Comparison of ENCODE assay signal across 8 cellular contexts in the genomic region with DNA sequence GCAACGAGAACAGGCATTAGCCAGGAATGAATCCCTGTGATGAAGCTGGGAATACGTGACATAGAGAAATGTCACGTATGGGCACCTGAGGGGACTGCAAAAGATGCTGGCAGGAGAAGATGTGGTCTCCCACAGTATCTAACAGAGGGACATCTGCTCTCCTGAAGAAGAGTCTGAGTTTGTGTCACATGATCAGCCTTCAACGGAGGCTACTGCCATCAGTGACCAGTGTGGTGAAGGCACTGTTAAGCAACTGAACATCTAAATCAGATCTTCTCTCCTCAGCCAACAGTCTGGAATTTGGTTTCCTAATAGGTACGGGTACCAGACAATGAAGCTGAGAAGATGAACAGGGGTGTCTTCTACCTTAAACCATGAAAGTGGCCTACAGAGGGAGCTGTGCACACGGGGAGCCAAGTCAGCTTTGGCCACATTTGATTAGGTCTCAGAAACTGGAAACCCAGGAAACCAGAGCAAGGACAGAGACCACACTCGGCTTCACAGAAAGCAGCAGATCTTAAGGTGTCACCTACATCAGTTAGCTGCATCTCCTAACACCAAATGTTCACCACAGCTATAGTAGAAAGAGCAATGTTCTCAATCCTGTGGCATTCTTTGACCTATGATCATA. TPM values are rescaled to one million over a fixed set of nuclear protein-coding genes. Genes with fewer than 3 reads are reported as not detected.
DNase-seq lines count a peak whose midpoint lies in the region; ATAC-seq and TF ChIP-seq lines count a peak whose summit lies in the region.

No MANE protein-coding gene starts in this region.

- peaks cover 83% of the 10 kb centered on the region for H3K36me3 Mint-ChIP-seq in activated B cell treated with CpG ODN at 0.5 μM for 24 hours (ENCODE audit: low read depth)
- peaks cover 20% of the 10 kb centered on the region for H3K36me3 Mint-ChIP-seq in natural killer cell

- DNase-seq in activated B cell treated with CpG ODN at 0.5 μM for 24 hours, result no peak
- no peak for DNase-seq in coronary artery (ENCODE audit: low spot score)
- DNase-seq in natural killer cell, result peak; percentile 63
- DNase-seq in NCI-H2171 treated with DMSO at 0.1 percent for 48 hours (lab: John Stamatoyannopoulos, UW), result no peak

- H3K4me1 Mint-ChIP-seq in activated B cell treated with CpG ODN at 0.5 μM for 24 hours (peaks cover 53% of the 10 kb centered on the region), natural killer cell (peaks cover 58 to 61% of the 10 kb centered on the region in 2 donors)

- H3K4me3 ChIP-seq in coronary artery, result no peak overlapping the region

- H3K9me3 Mint-ChIP-seq in activated B cell treated with CpG ODN at 0.5 μM for 24 hours, result no peaks in the 10 kb centered on the region
- H3K9me3 Mint-ChIP-seq in natural killer cell, result no peaks in the 10 kb centered on the region

- H3K27ac Mint-ChIP-seq in activated B cell treated with CpG ODN at 0.5 μM for 24 hours, result peak overlapping the region; percentile 68
- H3K27ac Mint-ChIP-seq in natural killer cell, result peak overlapping the region; percentile 83 to 84

- peak; percentile 49 for TF ChIP-seq CTCF in 22Rv1 (IDR thresholded peaks at IDR 0.05)
- no peak for TF ChIP-seq CTCF in activated B cell treated with CpG ODN at 0.5 μM for 24 hours (IDR thresholded peaks at IDR 0.05)
- peak; percentile 13 for TF ChIP-seq CTCF in coronary artery (IDR thresholded peaks at IDR 0.05)
- TF ChIP-seq CTCF in natural killer cell (IDR thresholded peaks at IDR 0.05), result peak; percentile 69

- no peak overlapping the region for H3K4me3 Mint-ChIP-seq in activated B cell treated with CpG ODN at 0.5 μM for 24 hours
- H3K4me3 Mint-ChIP-seq in natural killer cell, result peak overlapping the region; percentile 8

- H3K27me3 Mint-ChIP-seq in activated B cell treated with CpG ODN at 0.5 μM for 24 hours (no peaks in the 10 kb centered on the region), natural killer cell (ENCODE audit: low read depth in 2 of 2) (no peaks in the 10 kb centered on the region)

- intact Hi-C loops in activated B cell treated with CpG ODN at 0.5 μM for 24 hours (cut with micrococcal nuclease) (loop anchor here (1.0 to 5.0 kb wide), 9 partner anchors 8 to 420 kb away; a partner anchor contains a TSS), natural killer cell (cut with micrococcal nuclease) (loop anchor here (1.0 to 10.0 kb wide), 8 partner anchors 8 to 479 kb away; a partner anchor contains a TSS)

- H3K27ac ChIP-seq in 22Rv1, result no peak overlapping the region
- no peak overlapping the region for H3K27ac ChIP-seq in coronary artery

- ATAC-seq in GM18502 (IDR thresholded peaks at IDR 0.05; ENCODE audit: poor library complexity, unreplicated experiment) (peak; percentile 80), HG03280 (IDR thresholded peaks at IDR 0.05; ENCODE audit: unreplicated experiment) (peak; percentile 81), activated B cell treated with CpG ODN at 0.5 μM for 24 hours (ENCODE audit: low read depth) (peak; percentile 80), natural killer cell (peak; percentile 91 to 97 (median 94)), GM18520 (IDR thresholded peaks at IDR 0.05; ENCODE audit: unreplicated experiment) (no peak)

- POLR2A ChIA-PET in activated B cell treated with CpG ODN at 0.5 μM for 24 hours (lab: Charles Lee), result interaction anchor here (1.0 to 1.4 kb wide), 4 partner anchors 11 to 53 kb away, joined by 3 to 9 read pairs (median 5); no protein-coding TSS in a partner anchor

- CTCF ChIA-PET in activated B cell treated with CpG ODN at 0.5 μM for 24 hours (lab: Charles Lee), result interaction anchor here (0.6 to 6.7 kb wide), 26 partner anchors 9 to 479 kb away, joined by 3 to 117 read pairs (median 6); a partner anchor contains a TSS

RNA-seq across cellular contexts. Expression of a gene that starts 41.8 kb away (rescaled TPM):
- total RNA-seq in activated B cell treated with CpG ODN at 0.5 μM for 24 hours (60.3 and 65.2 TPM in 2 replicates), natural killer cell (100 to 1,000 TPM in 1 of 3 donors, 10 to 100 TPM in 2; 89.2 to 118 (median 94.9) TPM)
